Comparison of ENCODE assay signal across 20 cellular contexts in genomic region chr14:92341791-92342190, GRCh38. TPM values are rescaled to one million over a fixed set of nuclear protein-coding genes. Genes with fewer than 3 reads are reported as not detected.
DNase-seq lines count a peak whose midpoint lies in the region; ATAC-seq lines count a peak whose summit lies in the region.
"Had no signal": no experiment of that assay in that cellular context is flagged by ENCODE, and none has a peak within 500 bp of the region (broad histone marks: within the 10 kb centered on the region; RNA-seq: fewer than 3 reads in every experiment).

No MANE protein-coding gene starts in this region.

- H3K4me3 Mint-ChIP-seq in activated CD4-positive, alpha-beta T cell treated with anti-CD3 and anti-CD28 coated beads for 36 hours = peak overlapping the region; percentile 32
- H3K4me3 Mint-ChIP-seq in activated naive CD4-positive, alpha-beta T cell treated with anti-CD3 and anti-CD28 coated beads, Interleukin-2, amount 50 U/mL, for 24 hours = no peak overlapping the region
- H3K4me3 Mint-ChIP-seq: H9, nephron, T-cell had no signal

- peaks cover 37% of the 10 kb centered on the region for H3K27me3 Mint-ChIP-seq in activated CD4-positive, alpha-beta T cell treated with anti-CD3 and anti-CD28 coated beads for 36 hours
- no peaks in the 10 kb centered on the region for H3K27me3 Mint-ChIP-seq in activated naive CD4-positive, alpha-beta T cell treated with anti-CD3 and anti-CD28 coated beads, Interleukin-2, amount 50 U/mL, for 24 hours

- intact Hi-C loops in activated CD4-positive, alpha-beta T cell treated with anti-CD3 and anti-CD28 coated beads for 36 hours (cut with DNase I, micrococcal nuclease) = loop anchor here in 1 of 2 experiments (1.0 to 10.0 kb wide), 4 partner anchors 221 to 387 kb away; no protein-coding TSS in a partner anchor

- ATAC-seq in activated CD4-positive, alpha-beta T cell treated with anti-CD3 and anti-CD28 coated beads for 36 hours = peak; percentile 86
- ATAC-seq: sciatic nerve, T-cell had no signal

- POLR2A ChIA-PET in activated CD4-positive, alpha-beta T cell treated with anti-CD3 and anti-CD28 coated beads for 36 hours (lab: Charles Lee) = interaction anchor here (1.2 kb wide), 1 partner anchor 10 kb away, joined by 4 read pairs; no protein-coding TSS in a partner anchor

- peaks cover 30% of the 10 kb centered on the region for H3K4me1 Mint-ChIP-seq in activated CD4-positive, alpha-beta T cell treated with anti-CD3 and anti-CD28 coated beads for 36 hours
- H3K4me1 Mint-ChIP-seq in activated naive CD4-positive, alpha-beta T cell treated with anti-CD3 and anti-CD28 coated beads, Interleukin-2, amount 50 U/mL, for 24 hours = peaks cover 19% of the 10 kb centered on the region

- peak; percentile 68 for DNase-seq in activated CD4-positive, alpha-beta T cell treated with anti-CD3 and anti-CD28 coated beads for 36 hours
- no peak for DNase-seq in activated CD4-positive, alpha-beta T cell treated with anti-CD3 and anti-CD28 coated beads, Interleukin-2, amount 50 U/mL, for 4 hours
- DNase-seq in SW480 (ENCODE audit: low spot score) (peak; percentile 86), KG1 (lab: John Stamatoyannopoulos, UW) (no peak), RPMI8226 (no peak), germinal center (ENCODE audit: low spot score) (no peak)
- peak; percentile 66 for DNase-seq in stimulated activated CD4-positive, alpha-beta T cell treated with anti-CD3 and anti-CD28 coated beads, Interleukin-4, amount 100 ng/mL, for 24 hours
- DNase-seq: BE2C, dorsolateral prefrontal cortex, H9, left lung, Right ventricle myocardium superior, T-cell, testis had no signal

- peaks cover 3% of the 10 kb centered on the region for H3K36me3 Mint-ChIP-seq in activated CD4-positive, alpha-beta T cell treated with anti-CD3 and anti-CD28 coated beads for 36 hours (ENCODE audit: low read depth)
- H3K36me3 Mint-ChIP-seq in activated naive CD4-positive, alpha-beta T cell treated with anti-CD3 and anti-CD28 coated beads, Interleukin-2, amount 50 U/mL, for 24 hours = no peaks in the 10 kb centered on the region
- H3K36me3 Mint-ChIP-seq: T-cell had no signal

- CTCF ChIA-PET in activated CD4-positive, alpha-beta T cell treated with anti-CD3 and anti-CD28 coated beads for 36 hours (lab: Charles Lee) = interaction anchor here (0.5 to 2.3 kb wide), 10 partner anchors 10 to 508 kb away, joined by 3 to 8 read pairs (median 3); no protein-coding TSS in a partner anchor

- no peak overlapping the region for H3K27ac Mint-ChIP-seq in activated CD4-positive, alpha-beta T cell treated with anti-CD3 and anti-CD28 coated beads for 36 hours
- peak overlapping the region; percentile 10 for H3K27ac Mint-ChIP-seq in activated naive CD4-positive, alpha-beta T cell treated with anti-CD3 and anti-CD28 coated beads, Interleukin-2, amount 50 U/mL, for 24 hours
- H3K27ac Mint-ChIP-seq: nephron had no signal

- peaks cover 5% of the 10 kb centered on the region for H3K9me3 Mint-ChIP-seq in activated CD4-positive, alpha-beta T cell treated with anti-CD3 and anti-CD28 coated beads for 36 hours (ENCODE audit: low read depth)
- no peaks in the 10 kb centered on the region for H3K9me3 Mint-ChIP-seq in activated naive CD4-positive, alpha-beta T cell treated with anti-CD3 and anti-CD28 coated beads, Interleukin-2, amount 50 U/mL, for 24 hours
- H3K9me3 Mint-ChIP-seq: H9 had no signal

RNA-seq across cellular contexts. Expression of gene SLC24A4, which starts 18.8 kb away (rescaled TPM):
- not detected for total RNA-seq in activated CD4-positive, alpha-beta T cell treated with anti-CD3 and anti-CD28 coated beads for 36 hours
- total RNA-seq: cardiac septum, HT1080, OCI-LY7 had no signal

Comparison
In these comparisons a context has a peak if more than half of its experiments do, and no peak if none do; other contexts are left out.
1. DNase-seq: peak in activated CD4-positive, alpha-beta T cell treated with anti-CD3 and anti-CD28 coated beads for 36 hours (single experiment), SW480 (single experiment) and stimulated activated CD4-positive, alpha-beta T cell treated with anti-CD3 and anti-CD28 coated beads, Interleukin-4, amount 100 ng/mL, for 24 hours (single experiment); none in activated CD4-positive, alpha-beta T cell treated with anti-CD3 and anti-CD28 coated beads, Interleukin-2, amount 50 U/mL, for 4 hours (0 of 2), KG1 (single experiment), RPMI8226 (single experiment) and germinal center (single experiment).